In the genomic region with DNA sequence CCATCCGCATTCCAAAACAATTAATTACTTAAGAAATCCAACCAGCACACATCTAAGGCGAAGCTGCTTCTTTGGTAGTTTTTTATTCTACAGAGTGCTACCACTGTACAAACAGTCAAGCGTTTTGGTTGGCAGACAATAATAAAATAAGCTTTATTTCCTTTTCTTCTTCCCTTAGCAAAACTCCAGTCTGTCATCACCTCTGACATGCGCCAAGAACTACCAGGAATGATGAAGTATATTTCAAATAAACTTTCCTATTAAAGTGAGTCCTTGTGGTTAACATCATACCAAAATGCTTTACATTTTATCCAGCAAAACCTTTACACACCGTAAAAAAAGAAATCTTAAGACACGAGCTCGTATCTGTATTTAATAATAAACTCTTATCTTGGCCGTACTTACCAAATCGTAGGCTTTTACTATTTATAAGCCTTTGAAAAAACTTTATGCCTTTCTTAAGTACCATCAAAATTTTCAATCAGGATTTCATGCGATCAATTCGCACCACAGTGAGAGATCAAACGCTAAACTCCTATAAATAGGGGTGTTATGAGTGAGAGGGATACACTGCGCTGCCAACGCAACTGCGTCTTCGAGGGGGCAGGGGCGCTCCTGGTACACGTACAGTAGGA, we compare ENCODE assay signal across 8 cellular contexts. TPM values are rescaled to one million over a fixed set of nuclear protein-coding genes. Genes with fewer than 3 reads are reported as not detected.
A peak's percentile ranks its signal among the peaks of the same experiment; 100 is the strongest.
DNase-seq lines count a peak whose midpoint lies in the region; TF ChIP-seq lines count a peak whose summit lies in the region.

No MANE protein-coding gene starts in this region.

- peak; percentile 25 for DNase-seq in stimulated activated CD8-positive, alpha-beta memory T cell treated with anti-CD3 and anti-CD28 coated beads, Interleukin-12 subunit alpha, Interleukin-12 subunit beta, amount 100 ng/mL, for 4 hours (ENCODE audit: low read depth)
- DNase-seq in stimulated activated CD8-positive, alpha-beta memory T cell treated with anti-CD3 and anti-CD28 coated beads, Interleukin-4, amount 100 ng/mL, for 48 hours, result no peak
- DNase-seq in T-helper 9 cell, result peak; percentile 35
- DNase-seq in fibroblast of peridontal ligament (ENCODE audit: extremely low read depth), result peak; percentile 48
- DNase-seq in ovary, result peak; percentile 60 to 74 (median 67)
- no peak for DNase-seq in AG20443 (ENCODE audit: low spot score)
- no peak for DNase-seq in NCI-H1436 (lab: John Stamatoyannopoulos, UW)
- no peak for DNase-seq in NCI-H2196 (lab: John Stamatoyannopoulos, UW; ENCODE audit: unreplicated experiment)

- no peak for TF ChIP-seq POLR2A in ovary (IDR thresholded peaks at IDR 0.05)

- no peaks in the 10 kb centered on the region for H3K27me3 ChIP-seq in ovary

- H3K9me3 ChIP-seq in ovary, result no peaks in the 10 kb centered on the region

- no peak for TF ChIP-seq EP300 in ovary (IDR thresholded peaks at IDR 0.05)

- peak overlapping the region; percentile 73 for H3K4me3 ChIP-seq in ovary

- intact Hi-C loops in ovary (cut with DNase I), result loop anchor here (10.0 kb wide), 4 partner anchors 129 to 229 kb away; partner anchors contain the start of gene HNRNPLL (in 1 of the 4)

- no peak for TF ChIP-seq CTCF in ovary (IDR thresholded peaks at IDR 0.05)

- peak overlapping the region; percentile 94 to 100 for H3K27ac ChIP-seq in ovary

- no peaks in the 10 kb centered on the region for H3K36me3 ChIP-seq in ovary

- WGBS in ovary, 3 donors, result 2 to 5% (median 4%) methylated on average over 18 of the region's 18 CpGs

- peaks cover 5% of the 10 kb centered on the region for H3K4me1 ChIP-seq in ovary (ENCODE audit: insufficient read depth)

RNA-seq across cellular contexts. Expression of gene ATL2, which starts 1.2 kb away (rescaled TPM):
- total RNA-seq in ovary, result 100 to 1,000 TPM in 2 of 7 donors, 10 to 100 TPM in 5; 75.2 to 149 (median 96.3) TPM
- 10 to 100 TPM; 47.9 to 53.6 TPM for polyA plus RNA-seq in ovary

Comparison
In these comparisons a context has a peak if more than half of its experiments do, and no peak if none do; other contexts are left out.
1. DNase-seq: peak in stimulated activated CD8-positive, alpha-beta memory T cell treated with anti-CD3 and anti-CD28 coated beads, Interleukin-12 subunit alpha, Interleukin-12 subunit beta, amount 100 ng/mL, for 4 hours (single experiment), T-helper 9 cell (single experiment), fibroblast of peridontal ligament (single experiment) and ovary (5 of 5); none in stimulated activated CD8-positive, alpha-beta memory T cell treated with anti-CD3 and anti-CD28 coated beads, Interleukin-4, amount 100 ng/mL, for 48 hours (single experiment), AG20443 (single experiment), NCI-H1436 (single experiment) and NCI-H2196 (single experiment).